In the genomic region with DNA sequence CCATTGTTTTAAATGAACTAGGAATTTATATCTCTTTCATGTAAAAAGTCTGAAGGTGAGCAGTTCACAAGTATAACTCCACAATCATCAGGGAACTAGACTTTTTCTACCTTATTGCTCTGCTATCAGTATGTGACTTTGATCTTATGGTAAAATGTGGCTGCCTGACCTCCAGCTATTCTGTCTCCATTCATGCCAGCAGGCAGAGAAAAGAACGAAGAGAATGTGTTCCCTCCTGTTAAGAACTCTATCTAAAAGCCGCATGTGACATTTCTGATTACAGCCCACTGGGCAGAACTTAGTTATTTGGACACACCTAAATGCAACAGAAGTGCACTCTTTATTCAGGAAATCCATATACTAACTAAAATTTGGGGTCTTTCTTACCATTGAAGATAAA, we compare ENCODE assay signal across 35 cellular contexts.
"Had no signal": no experiment of that assay in that cellular context is flagged by ENCODE, and none has a peak within 500 bp of the region (broad histone marks: within the 10 kb centered on the region; RNA-seq: fewer than 3 reads in every experiment).

No MANE protein-coding gene starts in this region.

- H3K27me3 Mint-ChIP-seq: activated B cell treated with CpG ODN at 0.5 μM for 24 hours; activated CD8-positive, alpha-beta T cell treated with anti-CD3 and anti-CD28 coated beads for 36 hours; activated naive CD4-positive, alpha-beta T cell treated with anti-CD3 and anti-CD28 coated beads, Interleukin-2, amount 50 U/mL, for 24 hours; activated naive CD8-positive, alpha-beta T cell treated with anti-CD3 and anti-CD28 coated beads for 36 hours; activated naive CD8-positive, alpha-beta T cell treated with anti-CD3 and anti-CD28 coated beads, Interleukin-2, amount 50 U/mL, for 24 hours; brain; central memory CD8-positive, alpha-beta T cell; dendritic cell treated with granulocyte-macrophage colony-stimulating factor and Interleukin-4, amounts not matched to agents 40 ng/mL and 50 ng/mL, for 4 days; T-helper 17 cell had no signal

- H3K36me3 ChIP-seq: adrenal gland, breast epithelium, cardiac muscle cell, esophagus muscularis mucosa, gastrocnemius medialis, WERI-Rb-1 had no signal

- H3K4me3 ChIP-seq: adrenal gland, breast epithelium, cardiac muscle cell, coronary artery, dorsolateral prefrontal cortex, esophagus muscularis mucosa, gastrocnemius medialis had no signal

- H3K9me3 Mint-ChIP-seq: activated CD8-positive, alpha-beta T cell treated with anti-CD3 and anti-CD28 coated beads for 36 hours; dendritic cell treated with granulocyte-macrophage colony-stimulating factor and Interleukin-4, amounts not matched to agents 40 ng/mL and 50 ng/mL, for 4 days; T-helper 2 cell treated with Interferon-gamma antibody and Interleukin-4, amounts not matched to agents 5 μg/mL and 100 μg/mL, for 36 hours had no signal

- H3K27ac ChIP-seq: adrenal gland, breast epithelium, cardiac muscle cell, coronary artery, dorsolateral prefrontal cortex, esophagus muscularis mucosa, foreskin keratinocyte, gastrocnemius medialis, WERI-Rb-1 had no signal

- H3K9me3 ChIP-seq: adrenal gland, breast epithelium, esophagus muscularis mucosa, gastrocnemius medialis had no signal

- DNase-seq: activated B cell treated with CpG ODN at 0.5 μM for 24 hours; activated CD4-positive, alpha-beta T cell treated with anti-CD3 and anti-CD28 coated beads for 48 hours; activated CD4-positive, alpha-beta T cell treated with anti-CD3 and anti-CD28 coated beads, Interleukin-2, amount 50 U/mL, for 1 hour; activated CD4-positive, alpha-beta T cell treated with anti-CD3 and anti-CD28 coated beads, Interleukin-2, amount 50 U/mL, for 48 hours; activated CD8-positive, alpha-beta memory T cell treated with anti-CD3 and anti-CD28 coated beads for 24 hours; activated CD8-positive, alpha-beta T cell treated with anti-CD3 and anti-CD28 coated beads for 36 hours; activated effector memory CD4-positive, alpha-beta T cell treated with anti-CD3 and anti-CD28 coated beads, Interleukin-2, amount 50 U/mL, for 16 hours; activated naive CD4-positive, alpha-beta T cell treated with anti-CD3 and anti-CD28 coated beads for 36 hours; activated naive CD8-positive, alpha-beta T cell treated with anti-CD3 and anti-CD28 coated beads for 36 hours; activated naive CD8-positive, alpha-beta T cell treated with anti-CD3 and anti-CD28 coated beads, Interleukin-2, amount 50 U/mL, for 24 hours; activated T-cell treated with anti-CD3 and anti-CD28 coated beads, Interleukin-2, amount 50 U/mL, for 48 hours; adrenal gland; amygdala; aorta; dorsolateral prefrontal cortex; effector memory CD4-positive, alpha-beta T cell; endodermal cell; foreskin keratinocyte; gastrocnemius medialis; glutamatergic neuron; T-helper 1 cell; T-helper 17 cell; T1000; WERI-Rb-1 had no signal

- H3K4me3 Mint-ChIP-seq: activated B cell treated with CpG ODN at 0.5 μM for 24 hours; activated CD8-positive, alpha-beta T cell treated with anti-CD3 and anti-CD28 coated beads for 36 hours; activated naive CD4-positive, alpha-beta T cell treated with anti-CD3 and anti-CD28 coated beads for 36 hours; activated naive CD4-positive, alpha-beta T cell treated with anti-CD3 and anti-CD28 coated beads, Interleukin-2, amount 50 U/mL, for 24 hours; activated naive CD8-positive, alpha-beta T cell treated with anti-CD3 and anti-CD28 coated beads for 36 hours; activated naive CD8-positive, alpha-beta T cell treated with anti-CD3 and anti-CD28 coated beads, Interleukin-2, amount 50 U/mL, for 24 hours; activated T-helper 1 cell treated with anti-CD3 and anti-CD28 coated beads, Interleukin-12 subunit alpha, Interleukin-12 subunit beta, Interleukin-2, Interleukin-4 antibody, amounts not matched to agents 30 ng/mL and 10 ng/mL and 1 ng/mL, durations not matched to agents 14 hours and 24 hours and 36 hours; brain; central memory CD8-positive, alpha-beta T cell; dendritic cell treated with granulocyte-macrophage colony-stimulating factor and Interleukin-4, amounts not matched to agents 40 ng/mL and 50 ng/mL, for 4 days; endodermal cell; T-helper 17 cell; T-helper 2 cell treated with Interferon-gamma antibody and Interleukin-4, amounts not matched to agents 5 μg/mL and 100 μg/mL, for 36 hours had no signal

- H3K36me3 Mint-ChIP-seq: activated naive CD4-positive, alpha-beta T cell treated with anti-CD3 and anti-CD28 coated beads, Interleukin-2, amount 50 U/mL, for 24 hours; activated naive CD8-positive, alpha-beta T cell treated with anti-CD3 and anti-CD28 coated beads for 36 hours; brain had no signal

- H3K4me1 Mint-ChIP-seq: activated B cell treated with CpG ODN at 0.5 μM for 24 hours; activated naive CD4-positive, alpha-beta T cell treated with anti-CD3 and anti-CD28 coated beads, Interleukin-2, amount 50 U/mL, for 24 hours; activated naive CD8-positive, alpha-beta T cell treated with anti-CD3 and anti-CD28 coated beads for 36 hours; activated naive CD8-positive, alpha-beta T cell treated with anti-CD3 and anti-CD28 coated beads, Interleukin-2, amount 50 U/mL, for 24 hours; central memory CD8-positive, alpha-beta T cell; T-helper 17 cell had no signal

- H3K4me1 ChIP-seq: adrenal gland, breast epithelium, gastrocnemius medialis had no signal

- H3K27me3 ChIP-seq: adrenal gland, breast epithelium, cardiac muscle cell, esophagus muscularis mucosa, foreskin keratinocyte, gastrocnemius medialis had no signal

- ATAC-seq: activated CD4-positive, CD25-positive, alpha-beta regulatory T cell treated with anti-CD3 and anti-CD28 coated beads, Interleukin-2, amount 50 U/mL, for 24 hours; activated CD8-positive, alpha-beta T cell treated with anti-CD3 and anti-CD28 coated beads for 36 hours; activated naive CD8-positive, alpha-beta T cell treated with anti-CD3 and anti-CD28 coated beads, Interleukin-2, amount 50 U/mL, for 24 hours; foreskin keratinocyte; gastrocnemius medialis; T-helper 17 cell had no signal
